ENCODE assay signal across 19 cellular contexts in the genomic region with DNA sequence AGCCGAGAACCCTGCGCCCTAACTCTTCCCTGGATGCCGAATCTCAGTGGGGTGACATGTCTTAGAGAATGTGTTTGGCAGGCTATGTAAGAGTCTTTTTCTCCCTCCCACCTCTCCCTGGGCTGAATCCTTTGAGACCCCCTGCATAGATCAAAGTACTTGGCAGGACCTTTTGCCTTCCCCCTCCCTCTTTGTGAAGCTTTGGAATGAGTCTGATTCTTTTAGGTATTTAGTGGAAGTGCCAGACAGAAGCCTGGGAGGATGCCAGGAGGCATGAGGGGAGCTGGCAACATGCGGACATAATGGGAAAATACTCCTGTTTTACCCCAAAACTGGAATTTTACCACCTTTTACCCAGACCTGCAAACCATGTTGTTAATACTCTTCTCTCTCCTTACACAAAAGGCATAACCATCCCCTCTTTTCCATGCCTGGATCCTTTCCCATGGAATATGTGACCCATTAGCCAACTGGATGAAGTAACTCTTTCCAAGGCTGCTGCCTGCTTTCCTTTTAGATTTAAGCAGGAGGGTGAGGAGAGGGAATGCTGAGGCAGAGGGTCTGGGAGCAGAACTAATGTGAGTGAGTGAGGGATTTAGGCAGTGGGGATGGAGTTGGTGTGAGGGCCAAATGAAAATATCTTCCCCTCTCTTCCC. TPM values are rescaled to one million over a fixed set of nuclear protein-coding genes. Genes with fewer than 3 reads are reported as not detected.
DNase-seq lines count a peak whose midpoint lies in the region; ATAC-seq and TF ChIP-seq lines count a peak whose summit lies in the region.
"Had no signal": no experiment of that assay in that cellular context is flagged by ENCODE, and none has a peak within 500 bp of the region (broad histone marks: within the 10 kb centered on the region; RNA-seq: fewer than 3 reads in every experiment).

No MANE protein-coding gene starts in this region.

- H3K36me3 ChIP-seq in MG63: no peaks in the 10 kb centered on the region; the same call in 1 of the 2 replicates
- peaks cover 0 to 68% (median 12%) of the 10 kb centered on the region in 3 donors for H3K36me3 ChIP-seq in esophagus squamous epithelium
- peaks cover 40% of the 10 kb centered on the region for H3K36me3 ChIP-seq in lower lobe of right lung
- H3K36me3 ChIP-seq in tibial artery: peaks cover 0 to 26% (median 6%) of the 10 kb centered on the region in 3 donors

- no peak overlapping the region for H3K27ac Mint-ChIP-seq in stimulated activated effector memory CD8-positive, alpha-beta T cell treated with anti-CD3 and anti-CD28 coated beads, Interleukin-12 subunit alpha, Interleukin-12 subunit beta, amount 100 ng/mL, for 72 hours
- H3K27ac Mint-ChIP-seq: memory B cell, type B pancreatic cell had no signal

- peaks cover 27% of the 10 kb centered on the region for H3K36me3 Mint-ChIP-seq in stimulated activated effector memory CD8-positive, alpha-beta T cell treated with anti-CD3 and anti-CD28 coated beads, Interleukin-12 subunit alpha, Interleukin-12 subunit beta, amount 100 ng/mL, for 72 hours

- TF ChIP-seq POLR2A in esophagus squamous epithelium (IDR thresholded peaks at IDR 0.05): no peak

- intact Hi-C loops in esophagus squamous epithelium (cut with DNase I): no loop called here
- intact Hi-C loops in lower lobe of right lung (cut with DNase I): no loop called here
- intact Hi-C loops in tibial artery (cut with DNase I; ENCODE audit: low total_unique reads): loop anchor here (10.0 kb wide), 1 partner anchor 352 kb away; no protein-coding TSS in a partner anchor

- H3K9me3 Mint-ChIP-seq in stimulated activated effector memory CD8-positive, alpha-beta T cell treated with anti-CD3 and anti-CD28 coated beads, Interleukin-12 subunit alpha, Interleukin-12 subunit beta, amount 100 ng/mL, for 72 hours: no peaks in the 10 kb centered on the region
- H3K9me3 Mint-ChIP-seq: type B pancreatic cell had no signal

- no peak for TF ChIP-seq CTCF in esophagus squamous epithelium (IDR thresholded peaks at IDR 0.05)
- no peak for TF ChIP-seq CTCF in lower lobe of right lung (IDR thresholded peaks at IDR 0.05)
- no peak for TF ChIP-seq CTCF in tibial artery (IDR thresholded peaks at IDR 0.05)

- H3K27ac ChIP-seq in esophagus squamous epithelium: peak overlapping the region in 3 of 4 donors; percentile 32 to 43 (median 41)
- H3K27ac ChIP-seq in lower lobe of right lung: peak overlapping the region; percentile 12
- peak overlapping the region; percentile 44 to 59 for H3K27ac ChIP-seq in tibial artery
- H3K27ac ChIP-seq: epithelial cell of prostate had no signal

- H3K9me3 ChIP-seq in MG63 (no peaks in the 10 kb centered on the region), esophagus squamous epithelium (no peaks in the 10 kb centered on the region), lower lobe of right lung (no peaks in the 10 kb centered on the region), tibial artery (no peaks in the 10 kb centered on the region)

- no peaks in the 10 kb centered on the region for H3K27me3 ChIP-seq in MG63
- no peaks in the 10 kb centered on the region for H3K27me3 ChIP-seq in esophagus squamous epithelium
- no peaks in the 10 kb centered on the region for H3K27me3 ChIP-seq in lower lobe of right lung (ENCODE audit: low read depth)
- H3K27me3 ChIP-seq in tibial artery: no peaks in the 10 kb centered on the region

- ATAC-seq in lower lobe of right lung (no peak), GM19463 (IDR thresholded peaks at IDR 0.05; ENCODE audit: unreplicated experiment) (no peak), GM21423 (IDR thresholded peaks at IDR 0.05; ENCODE audit: unreplicated experiment) (no peak)
- ATAC-seq in stimulated activated effector memory CD8-positive, alpha-beta T cell treated with anti-CD3 and anti-CD28 coated beads, Interleukin-12 subunit alpha, Interleukin-12 subunit beta, amount 100 ng/mL, for 72 hours: no peak
- ATAC-seq: activated CD4-positive, CD25-positive, alpha-beta regulatory T cell treated with anti-CD3 and anti-CD28 coated beads, Interleukin-2, amount 50 U/mL, for 24 hours; GM12878; Panc1 had no signal

- H3K4me3 Mint-ChIP-seq in stimulated activated effector memory CD8-positive, alpha-beta T cell treated with anti-CD3 and anti-CD28 coated beads, Interleukin-12 subunit alpha, Interleukin-12 subunit beta, amount 100 ng/mL, for 72 hours: no peak overlapping the region
- H3K4me3 Mint-ChIP-seq: memory B cell, type B pancreatic cell had no signal

- H3K4me1 Mint-ChIP-seq in stimulated activated effector memory CD8-positive, alpha-beta T cell treated with anti-CD3 and anti-CD28 coated beads, Interleukin-12 subunit alpha, Interleukin-12 subunit beta, amount 100 ng/mL, for 72 hours: peaks cover 6% of the 10 kb centered on the region

- H3K4me1 ChIP-seq in esophagus squamous epithelium (peaks cover 0 to 14% (median 0%) of the 10 kb centered on the region in 3 donors), lower lobe of right lung (no peaks in the 10 kb centered on the region), tibial artery (peaks cover 0 to 19% (median 12%) of the 10 kb centered on the region in 4 donors)

- DNase-seq in MG63 (peak; percentile 22), esophagus squamous epithelium (lab: John Stamatoyannopoulos, UW) (no peak), lower lobe of right lung (no peak), tibial artery (peak in 1 of 2 donors; percentile 20)
- DNase-seq in stimulated activated effector memory CD8-positive, alpha-beta T cell treated with anti-CD3 and anti-CD28 coated beads, Interleukin-12 subunit alpha, Interleukin-12 subunit beta, amount 100 ng/mL, for 72 hours (ENCODE audit: low spot score in 2 of 2): no peak
- DNase-seq: activated CD8-positive, alpha-beta memory T cell treated with anti-CD3 and anti-CD28 coated beads, Interleukin-2, amount 50 U/mL, for 48 hours; activated naive CD4-positive, alpha-beta T cell treated with anti-CD3 and anti-CD28 coated beads, Interleukin-2, amount 50 U/mL, for 16 hours; cerebellar nuclear complex; DND-41; NCI-H1436; NCI-H524 had no signal

- WGBS in esophagus squamous epithelium, 2 donors: 74 to 80% methylated on average over 4 of the region's 4 CpGs

- no peak overlapping the region for H3K4me3 ChIP-seq in MG63
- H3K4me3 ChIP-seq in esophagus squamous epithelium: no peak overlapping the region
- no peak overlapping the region for H3K4me3 ChIP-seq in lower lobe of right lung
- no peak overlapping the region for H3K4me3 ChIP-seq in tibial artery
- H3K4me3 ChIP-seq: GM12878 had no signal

RNA-seq across cellular contexts. Expression of a gene that starts 41.7 kb away (rescaled TPM):
- 11.3 and 12.9 TPM in 2 replicates for total RNA-seq in MG63 (2014; rRNA removed; shearing (Covaris generic); ENCODE audit: low replicate concordance)
- 10 to 100 TPM; 14.2 to 27.1 (median 21.2) TPM for total RNA-seq in esophagus squamous epithelium
- total RNA-seq in lower lobe of right lung: 32.6 TPM

RNA-seq across cellular contexts. Expression of a gene that starts 42.1 kb away (rescaled TPM):
- 3.4 and 7.3 TPM in 2 replicates for total RNA-seq in MG63 (2014; rRNA removed; shearing (Covaris generic); ENCODE audit: low replicate concordance)
- total RNA-seq in esophagus squamous epithelium: 10 to 100 TPM; 14.5 to 23.2 (median 19.4) TPM
- 30.2 TPM for total RNA-seq in lower lobe of right lung
